Comparison of ENCODE assay signal across 12 cellular contexts in genomic region chr2:98458207-98458606, GRCh38. TPM values are rescaled to one million over a fixed set of nuclear protein-coding genes. Genes with fewer than 3 reads are reported as not detected.
DNase-seq lines count a peak whose midpoint lies in the region; ATAC-seq, FAIRE-seq and TF ChIP-seq lines count a peak whose summit lies in the region.
"Had no signal": no experiment of that assay in that cellular context is flagged by ENCODE, and none has a peak within 500 bp of the region (broad histone marks: within the 10 kb centered on the region; RNA-seq: fewer than 3 reads in every experiment).

No MANE protein-coding gene starts in this region.

- peaks cover 81% of the 10 kb centered on the region for H3K79me2 ChIP-seq in GM23248 (ENCODE audit: insufficient read depth)

- peak overlapping the region; percentile 84 for H3K27ac Mint-ChIP-seq in activated T-helper 1 cell treated with anti-CD3 and anti-CD28 coated beads, Interleukin-12 subunit alpha, Interleukin-12 subunit beta, Interleukin-2, Interleukin-4 antibody, amounts not matched to agents 30 ng/mL and 10 ng/mL and 1 ng/mL, durations not matched to agents 14 hours and 24 hours and 36 hours

- DNase-seq in A549 (ENCODE audit: low read depth in 1 of 2, low spot score in 1 of 2) (peak in 1 of 2 experiments; percentile 41), GM23248 (peak; percentile 64), fibroblast of mammary gland (ENCODE audit: low read depth) (peak; percentile 62), COLO668 (lab: John Stamatoyannopoulos, UW; ENCODE audit: unreplicated experiment) (no peak), NCI-H526 treated with DMSO at 0.1 percent for 48 hours (lab: John Stamatoyannopoulos, UW) (no peak), SK-N-DZ (ENCODE audit: low spot score) (no peak), occipital lobe (lab: John Stamatoyannopoulos, UW) (no peak)
- no peak for DNase-seq in activated T-helper 1 cell treated with anti-CD3 and anti-CD28 coated beads, Interleukin-12 subunit alpha, Interleukin-12 subunit beta, Interleukin-2, Interleukin-4 antibody, amounts not matched to agents 30 ng/mL and 10 ng/mL and 1 ng/mL, durations not matched to agents 14 hours and 24 hours and 36 hours (ENCODE audit: low spot score)
- DNase-seq: mesendoderm, NCI-H446 treated with DMSO at 0.1 percent for 48 hours, SHP77 treated with DMSO at 0.1 percent for 48 hours had no signal

- H3K9ac ChIP-seq in GM23248 = peak overlapping the region; percentile 74

- CTCF ChIA-PET in A549 (lab: Yijun Ruan, JAX) = interaction anchor here (1.3 kb wide), 2 partner anchors 11 to 46 kb away, joined by 3 read pairs; no protein-coding TSS in a partner anchor

- H3K4me2 ChIP-seq in A549 = peak overlapping the region; percentile 56
- H3K4me2 ChIP-seq in GM23248 (ENCODE audit: unreplicated experiment) = peak overlapping the region; percentile 13

- H3K4me3 ChIP-seq in A549 (no peak overlapping the region), GM23248 (no peak overlapping the region), fibroblast of mammary gland (ENCODE audit: control insufficient read depth, low read depth, low read length) (no peak overlapping the region)
- H3K4me3 ChIP-seq: right lobe of liver had no signal

- no peaks in the 10 kb centered on the region for H4K20me1 ChIP-seq in GM23248 (ENCODE audit: insufficient read depth)

- H3K9me3 ChIP-seq in A549 (no peaks in the 10 kb centered on the region), GM23248 (ENCODE audit: low read depth) (no peaks in the 10 kb centered on the region)
- H3K9me3 ChIP-seq: right lobe of liver had no signal

- H3K27ac ChIP-seq in A549 = peak overlapping the region; percentile 59 to 84; a peak in 5 of 6 replicates
- peak overlapping the region; percentile 93 for H3K27ac ChIP-seq in GM23248

- H3K9me2 ChIP-seq in GM23248 (ENCODE audit: insufficient read depth) = no peaks in the 10 kb centered on the region

- TF ChIP-seq CTCF in A549 (IDR thresholded peaks at IDR 0.05) (no peak), fibroblast of mammary gland (conservative IDR thresholded peaks at IDR 0.05; ENCODE audit: control insufficient read depth, insufficient read depth, low read depth, low read length) (no peak)

- POLR2A ChIA-PET in A549 (lab: Yijun Ruan, JAX) = interaction anchor here (1.5 kb wide), 1 partner anchor 14 kb away, joined by 5 read pairs; the partner anchor contains the start of gene INPP4A

- H2AFZ ChIP-seq in GM23248 = no peak overlapping the region

- TF ChIP-seq EP300 in A549 (IDR thresholded peaks at IDR 0.05) = no peak

- H3K36me3 Mint-ChIP-seq in activated T-helper 1 cell treated with anti-CD3 and anti-CD28 coated beads, Interleukin-12 subunit alpha, Interleukin-12 subunit beta, Interleukin-2, Interleukin-4 antibody, amounts not matched to agents 30 ng/mL and 10 ng/mL and 1 ng/mL, durations not matched to agents 14 hours and 24 hours and 36 hours (ENCODE audit: low read depth) = peaks cover 27% of the 10 kb centered on the region

- intact Hi-C loops in activated T-helper 1 cell treated with anti-CD3 and anti-CD28 coated beads, Interleukin-12 subunit alpha, Interleukin-12 subunit beta, Interleukin-2, Interleukin-4 antibody, amounts not matched to agents 30 ng/mL and 10 ng/mL and 1 ng/mL, durations not matched to agents 14 hours and 24 hours and 36 hours (cut with micrococcal nuclease) = loop anchor here (1.0 kb wide), 1 partner anchor 10 kb away; no protein-coding TSS in a partner anchor

- in situ Hi-C loops in GM23248 (cut with MboI) = no loop called here

- no peaks in the 10 kb centered on the region for H3K9me3 Mint-ChIP-seq in activated T-helper 1 cell treated with anti-CD3 and anti-CD28 coated beads, Interleukin-12 subunit alpha, Interleukin-12 subunit beta, Interleukin-2, Interleukin-4 antibody, amounts not matched to agents 30 ng/mL and 10 ng/mL and 1 ng/mL, durations not matched to agents 14 hours and 24 hours and 36 hours

- peak in 1 of 2 experiments; percentile 13; a peak in 1 of 6 replicates for ATAC-seq in A549
- ATAC-seq: right lobe of liver had no signal

- H3K4me1 ChIP-seq in A549 (peaks cover 67% of the 10 kb centered on the region), GM23248 (ENCODE audit: insufficient read depth) (peaks cover 20% of the 10 kb centered on the region)

- H3K27me3 ChIP-seq in GM23248 (replicated peaks; ENCODE audit: insufficient read depth) = no peaks in the 10 kb centered on the region
- H3K27me3 ChIP-seq: right lobe of liver had no signal

- no peaks in the 10 kb centered on the region for H3K36me3 ChIP-seq in GM23248 (ENCODE audit: low read depth)
- H3K36me3 ChIP-seq: right lobe of liver had no signal

- TF ChIP-seq POLR2A in A549 (IDR thresholded peaks at IDR 0.05; ENCODE audit: low read length) = no peak

- peaks cover 90% of the 10 kb centered on the region for H3K4me1 Mint-ChIP-seq in activated T-helper 1 cell treated with anti-CD3 and anti-CD28 coated beads, Interleukin-12 subunit alpha, Interleukin-12 subunit beta, Interleukin-2, Interleukin-4 antibody, amounts not matched to agents 30 ng/mL and 10 ng/mL and 1 ng/mL, durations not matched to agents 14 hours and 24 hours and 36 hours (ENCODE audit: low read depth)

- H3K27me3 Mint-ChIP-seq in activated T-helper 1 cell treated with anti-CD3 and anti-CD28 coated beads, Interleukin-12 subunit alpha, Interleukin-12 subunit beta, Interleukin-2, Interleukin-4 antibody, amounts not matched to agents 30 ng/mL and 10 ng/mL and 1 ng/mL, durations not matched to agents 14 hours and 24 hours and 36 hours (ENCODE audit: insufficient read depth) = no peaks in the 10 kb centered on the region

- WGBS in A549 (ENCODE audit: missing lambda C conversion rate) = 65% methylated on average over 4 of the region's 4 CpGs
- WGBS in GM23248 (ENCODE audit: low coverage in 1 of 2, low lambda C conversion rate in 2 of 2, missing lambda C conversion rate in 2 of 2), 2 experiments = 44 to 49% methylated on average over 4 of the region's 4 CpGs

- no peak for FAIRE-seq in A549 (lab: Jason Lieb, UNC)

- H3K4me3 Mint-ChIP-seq in activated T-helper 1 cell treated with anti-CD3 and anti-CD28 coated beads, Interleukin-12 subunit alpha, Interleukin-12 subunit beta, Interleukin-2, Interleukin-4 antibody, amounts not matched to agents 30 ng/mL and 10 ng/mL and 1 ng/mL, durations not matched to agents 14 hours and 24 hours and 36 hours = peak overlapping the region; percentile 27

- no peaks in the 10 kb centered on the region for H3F3A ChIP-seq in GM23248 (ENCODE audit: insufficient read depth)

- no peak for TF ChIP-seq RAD21 in A549 (conservative IDR thresholded peaks at IDR 0.05 in 1 of 2, IDR thresholded peaks at IDR 0.05 in 1 of 2)

TF ChIP-seq in A549, 52 proteins besides CTCF, POLR2A, EP300 and RAD21:
- TF ChIP-seq HEYL (CRISPR knock-in tag; IDR thresholded peaks at IDR 0.05) = no peak
- no peak for TF ChIP-seq PBX3 (IDR thresholded peaks at IDR 0.05)
- no peak for TF ChIP-seq NPAS2 (CRISPR knock-in tag; IDR thresholded peaks at IDR 0.05; ENCODE audit: borderline replicate concordance)
TF ChIP-seq in A549: peak in this region for 0.

RNA-seq across cellular contexts. Expression of gene INPP4A, which starts 13.5 kb away (rescaled TPM):
- polyA plus RNA-seq in A549 (2011; rRNA removed) = 16.0 and 20.2 TPM in 2 replicates
- 16.9 and 20.4 TPM in 2 replicates for polyA plus RNA-seq in A549 (2012; cell fraction: cytosol; rRNA removed)
- 26.4 and 30.0 TPM in 2 replicates for polyA plus RNA-seq in A549 (2012; cell fraction: nucleus; rRNA removed)
- 8.8 to 9.6 TPM (median 9.4 TPM) in 3 replicates for polyA plus RNA-seq in A549 (2017; fragmentation: RNase III; extraction: RNeasy Plus Mini Kit Qiagen cat#74134 plus additional on column Dnase treatment)
- 62.4 and 71.9 TPM in 2 replicates for polyA minus RNA-seq in A549 (2011; rRNA and poly(A)+ RNA removed)
- 16.0 and 22.8 TPM in 2 replicates for total RNA-seq in GM23248 (2014; rRNA removed; shearing (Covaris generic))
- polyA plus RNA-seq in GM23248 (2016; fragmentation: Nextera tagmentation; extraction: Ambion mirVana) = 8.0 and 9.5 TPM in 2 replicates
- total RNA-seq in activated T-helper 1 cell treated with anti-CD3 and anti-CD28 coated beads, Interleukin-12 subunit alpha, Interleukin-12 subunit beta, Interleukin-2, Interleukin-4 antibody, amounts not matched to agents 30 ng/mL and 10 ng/mL and 1 ng/mL, durations not matched to agents 14 hours and 24 hours and 36 hours = 54.6 and 55.7 TPM in 2 replicates
- polyA plus RNA-seq in SK-N-DZ (2014; cell fraction: cytosol; rRNA removed) = 15.9 and 17.4 TPM in 2 replicates
- 18.6 and 39.3 TPM in 2 replicates for polyA plus RNA-seq in SK-N-DZ (2014; cell fraction: nucleus; rRNA removed)
- total RNA-seq in occipital lobe = 125 TPM

Comparison
In these comparisons a context has a peak if more than half of its experiments do, and no peak if none do; other contexts are left out.
1. DNase-seq: peak in GM23248 (single experiment) and fibroblast of mammary gland (single experiment); none in activated T-helper 1 cell treated with anti-CD3 and anti-CD28 coated beads, Interleukin-12 subunit alpha, Interleukin-12 subunit beta, Interleukin-2, Interleukin-4 antibody, amounts not matched to agents 30 ng/mL and 10 ng/mL and 1 ng/mL, durations not matched to agents 14 hours and 24 hours and 36 hours (single experiment), COLO668 (single experiment), NCI-H526 treated with DMSO at 0.1 percent for 48 hours (single experiment), SK-N-DZ (single experiment) and occipital lobe (single experiment).